In genomic region chr9:129068110-129068509, GRCh38 we compare ENCODE assay signal across 15 cellular contexts. TPM values are rescaled to one million over a fixed set of nuclear protein-coding genes. Genes with fewer than 3 reads are reported as not detected.
DNase-seq lines count a peak whose midpoint lies in the region; ATAC-seq and TF ChIP-seq lines count a peak whose summit lies in the region.
"Had no signal": no experiment of that assay in that cellular context is flagged by ENCODE, and none has a peak within 500 bp of the region (broad histone marks: within the 10 kb centered on the region; RNA-seq: fewer than 3 reads in every experiment).

No MANE protein-coding gene starts in this region.

- dilution Hi-C loops in mammary epithelial cell (cut with HindIII; ENCODE audit: low sequenced_read_pairs), result no loop called here

- ATAC-seq in heart left ventricle (no peak), left cardiac atrium (no peak)
- ATAC-seq in activated naive CD8-positive, alpha-beta T cell treated with anti-CD3 and anti-CD28 coated beads, Interleukin-2, amount 10 ng/mL, durations not matched to agents 7 days and 5 days (ENCODE audit: low read depth), result no peak
- ATAC-seq in stimulated activated naive B cell treated with anti-CD40 and anti-IgM and Interleukin-4, amounts not matched to agents 10 μg/mL and 1 μg/mL and 100 μg/mL, for 72 hours (replicated peaks), result no peak
- ATAC-seq: left colon, Panc1 had no signal

- intact Hi-C loops in heart left ventricle (cut with DNase I) (loop anchor here in 1 of 10 donors (10.0 kb wide), 1 partner anchor 1087 kb away; no protein-coding TSS in a partner anchor), left cardiac atrium (cut with DNase I) (no loop called here), mammary epithelial cell (cut with micrococcal nuclease) (no loop called here)

- CTCF ChIA-PET in mammary epithelial cell (lab: Charles Lee; ENCODE audit: low non-redundant PET), result no interaction called here

- H3K27ac Mint-ChIP-seq in activated naive CD8-positive, alpha-beta T cell treated with anti-CD3 and anti-CD28 coated beads, Interleukin-2, amount 10 ng/mL, durations not matched to agents 7 days and 5 days, result peak overlapping the region; percentile 98
- peak overlapping the region; percentile 93 for H3K27ac Mint-ChIP-seq in stimulated activated naive B cell treated with anti-CD40 and anti-IgM and Interleukin-4, amounts not matched to agents 10 μg/mL and 1 μg/mL and 100 μg/mL, for 72 hours

- H3K4me2 ChIP-seq in mammary epithelial cell (ENCODE audit: insufficient read depth, low read depth, low read length), result no peak overlapping the region

- H4K20me1 ChIP-seq in mammary epithelial cell (ENCODE audit: insufficient read depth, low read length), result no peaks in the 10 kb centered on the region

- no peaks in the 10 kb centered on the region for H3K9me3 Mint-ChIP-seq in activated naive CD8-positive, alpha-beta T cell treated with anti-CD3 and anti-CD28 coated beads, Interleukin-2, amount 10 ng/mL, durations not matched to agents 7 days and 5 days
- H3K9me3 Mint-ChIP-seq in stimulated activated naive B cell treated with anti-CD40 and anti-IgM and Interleukin-4, amounts not matched to agents 10 μg/mL and 1 μg/mL and 100 μg/mL, for 72 hours, result no peaks in the 10 kb centered on the region

- DNase-seq in heart left ventricle, result no peak
- DNase-seq in left cardiac atrium, result no peak
- no peak for DNase-seq in activated naive CD8-positive, alpha-beta T cell treated with anti-CD3 and anti-CD28 coated beads, Interleukin-2, amount 10 ng/mL, durations not matched to agents 7 days and 5 days
- DNase-seq in stimulated activated naive B cell treated with anti-CD40 and anti-IgM and Interleukin-4, amounts not matched to agents 10 μg/mL and 1 μg/mL and 100 μg/mL, for 72 hours, result no peak
- no peak for DNase-seq in mammary epithelial cell
- DNase-seq in C1 segment of cervical spinal cord (lab: John Stamatoyannopoulos, UW), result no peak
- DNase-seq: DMS153, hippocampal formation, left colon, NCI-H2029, NCI-H526 treated with DMSO at 0.1 percent for 48 hours, SW 1271, testis had no signal

- POLR2A ChIA-PET in activated naive CD8-positive, alpha-beta T cell treated with anti-CD3 and anti-CD28 coated beads, Interleukin-2, amount 10 ng/mL, durations not matched to agents 7 days and 5 days (lab: Charles Lee), result interaction anchor here (0.6 to 5.1 kb wide), 6 partner anchors 9 to 343 kb away, joined by 3 to 31 read pairs (median 8); partner anchors contain the start of genes DOLPP1, MIGA2 and SH3GLB2

- peaks cover 25% of the 10 kb centered on the region for H3K4me1 Mint-ChIP-seq in activated naive CD8-positive, alpha-beta T cell treated with anti-CD3 and anti-CD28 coated beads, Interleukin-2, amount 10 ng/mL, durations not matched to agents 7 days and 5 days
- peaks cover 24 to 35% of the 10 kb centered on the region in 2 donors for H3K4me1 Mint-ChIP-seq in stimulated activated naive B cell treated with anti-CD40 and anti-IgM and Interleukin-4, amounts not matched to agents 10 μg/mL and 1 μg/mL and 100 μg/mL, for 72 hours

- H3K36me3 ChIP-seq in heart left ventricle (peaks cover 0 to 68% (median 54%) of the 10 kb centered on the region in 9 donors), mammary epithelial cell (ENCODE audit: insufficient read depth, low read length) (peaks cover 12% of the 10 kb centered on the region)

- H3K4me3 ChIP-seq in heart left ventricle, result no peak overlapping the region
- no peak overlapping the region for H3K4me3 ChIP-seq in mammary epithelial cell (replicated peaks in 1 of 3; ENCODE audit: insufficient read depth in 1 of 3, low read depth in 2 of 3, low read length in 3 of 3)
- H3K4me3 ChIP-seq: testis had no signal

- no peaks in the 10 kb centered on the region for H3K9me3 ChIP-seq in heart left ventricle
- no peaks in the 10 kb centered on the region for H3K9me3 ChIP-seq in mammary epithelial cell (replicated peaks; ENCODE audit: insufficient read depth, low read length)
- H3K9me3 ChIP-seq: testis had no signal

- H3K27me3 Mint-ChIP-seq in activated naive CD8-positive, alpha-beta T cell treated with anti-CD3 and anti-CD28 coated beads, Interleukin-2, amount 10 ng/mL, durations not matched to agents 7 days and 5 days, result no peaks in the 10 kb centered on the region
- H3K27me3 Mint-ChIP-seq in stimulated activated naive B cell treated with anti-CD40 and anti-IgM and Interleukin-4, amounts not matched to agents 10 μg/mL and 1 μg/mL and 100 μg/mL, for 72 hours, result no peaks in the 10 kb centered on the region
- H3K27me3 Mint-ChIP-seq: progenitor cell of endocrine pancreas had no signal

- H3K9ac ChIP-seq in mammary epithelial cell (ENCODE audit: insufficient read depth, low read length), result no peak overlapping the region

- H3K4me3 Mint-ChIP-seq in activated naive CD8-positive, alpha-beta T cell treated with anti-CD3 and anti-CD28 coated beads, Interleukin-2, amount 10 ng/mL, durations not matched to agents 7 days and 5 days, result peak overlapping the region; percentile 81
- peak overlapping the region in 1 of 2 donors; percentile 70 for H3K4me3 Mint-ChIP-seq in stimulated activated naive B cell treated with anti-CD40 and anti-IgM and Interleukin-4, amounts not matched to agents 10 μg/mL and 1 μg/mL and 100 μg/mL, for 72 hours

- in situ Hi-C loops in mammary epithelial cell (cut with MboI; ENCODE audit: low sequenced_read_pairs in 2 of 2), result no loop called here

- TF ChIP-seq POLR2A in heart left ventricle (IDR thresholded peaks at IDR 0.05), result no peak

- no peaks in the 10 kb centered on the region for H3K79me2 ChIP-seq in mammary epithelial cell (ENCODE audit: insufficient read depth, low read length)

- H3K36me3 Mint-ChIP-seq in activated naive CD8-positive, alpha-beta T cell treated with anti-CD3 and anti-CD28 coated beads, Interleukin-2, amount 10 ng/mL, durations not matched to agents 7 days and 5 days, result peaks cover 21% of the 10 kb centered on the region
- H3K36me3 Mint-ChIP-seq in stimulated activated naive B cell treated with anti-CD40 and anti-IgM and Interleukin-4, amounts not matched to agents 10 μg/mL and 1 μg/mL and 100 μg/mL, for 72 hours, result peaks cover 28 to 37% of the 10 kb centered on the region in 2 donors

- peak overlapping the region in 7 of 12 donors; percentile 80 to 91 (median 86) for H3K27ac ChIP-seq in heart left ventricle
- no peak overlapping the region for H3K27ac ChIP-seq in mammary epithelial cell (ENCODE audit: insufficient read depth, low read depth, low read length)
- H3K27ac ChIP-seq: testis had no signal

- H3K27me3 ChIP-seq in heart left ventricle, result no peaks in the 10 kb centered on the region
- no peaks in the 10 kb centered on the region for H3K27me3 ChIP-seq in mammary epithelial cell (ENCODE audit: insufficient read depth, low read length)
- H3K27me3 ChIP-seq: testis had no signal

- WGBS in heart left ventricle, 4 donors, result 86 to 93% (median 90%) methylated on average over 5 to 19 of the region's 19 CpGs
- WGBS in mammary epithelial cell (ENCODE audit: low coverage, missing lambda C conversion rate), result 86% methylated on average over 19 of the region's 19 CpGs

- no peak for TF ChIP-seq CTCF in heart left ventricle (IDR thresholded peaks at IDR 0.05)
- no peak for TF ChIP-seq CTCF in mammary epithelial cell (conservative IDR thresholded peaks at IDR 0.05 in 1 of 2, IDR thresholded peaks at IDR 0.05 in 1 of 2; ENCODE audit: extremely low read depth in 1 of 2, insufficient read depth in 1 of 2, low read depth in 1 of 2, low read length in 2 of 2)

- no peak overlapping the region for H2AFZ ChIP-seq in mammary epithelial cell (ENCODE audit: low read depth, low read length)

- H3K4me1 ChIP-seq in heart left ventricle (peaks cover 0 to 28% (median 11%) of the 10 kb centered on the region in 12 donors), mammary epithelial cell (ENCODE audit: insufficient read depth, low read length) (no peaks in the 10 kb centered on the region)
- H3K4me1 ChIP-seq: testis had no signal

- no TSS peak for BruUV-seq in mammary epithelial cell (replicated peaks; lab: Mats Ljungman, UMichigan)

RNA-seq across cellular contexts. Expression of gene DOLPP1, which starts 12.8 kb away (rescaled TPM):
- total RNA-seq in heart left ventricle (10 to 100 TPM in 1 of 9 donors, 1 to 10 TPM in 8; 3.2 to 10.3 (median 5.8) TPM), left cardiac atrium (1 to 10 TPM; 4.5 to 5.0 TPM), mammary epithelial cell (10 to 100 TPM; 11.3 to 20.1 TPM)
- polyA plus RNA-seq in heart left ventricle (10 to 100 TPM in 1 of 2 donors, 1 to 10 TPM in 1; 3.0 to 11.5 TPM), mammary epithelial cell (16.8 TPM)
- total RNA-seq in activated naive CD8-positive, alpha-beta T cell treated with anti-CD3 and anti-CD28 coated beads, Interleukin-2, amount 10 ng/mL, durations not matched to agents 7 days and 5 days, result 10 to 100 TPM; 17.4 to 21.6 TPM
- 17.3 TPM for polyA minus RNA-seq in mammary epithelial cell

RNA-seq across cellular contexts. Expression of gene MIGA2, which starts 31.7 kb away (rescaled TPM):
- total RNA-seq in heart left ventricle (10 to 100 TPM; 29.2 to 49.5 (median 31.6) TPM), left cardiac atrium (10 to 100 TPM; 31.8 to 36.3 TPM), mammary epithelial cell (10 to 100 TPM; 16.3 to 24.7 TPM)
- polyA plus RNA-seq in heart left ventricle (10 to 100 TPM; 27.7 to 61.3 TPM), mammary epithelial cell (14.3 TPM)
- total RNA-seq in activated naive CD8-positive, alpha-beta T cell treated with anti-CD3 and anti-CD28 coated beads, Interleukin-2, amount 10 ng/mL, durations not matched to agents 7 days and 5 days, result 10 to 100 TPM; 62.1 to 66.0 TPM
- 3.3 TPM for polyA minus RNA-seq in mammary epithelial cell

RNA-seq across cellular contexts. Expression of gene SH3GLB2, which starts 40.0 kb away (rescaled TPM):
- 10 to 100 TPM; 27.3 to 42.7 (median 36.5) TPM for total RNA-seq in heart left ventricle
- polyA plus RNA-seq in heart left ventricle, result 10 to 100 TPM; 29.5 to 33.6 TPM
- 10 to 100 TPM; 35.5 to 39.6 TPM for total RNA-seq in left cardiac atrium
- total RNA-seq in activated naive CD8-positive, alpha-beta T cell treated with anti-CD3 and anti-CD28 coated beads, Interleukin-2, amount 10 ng/mL, durations not matched to agents 7 days and 5 days, result 100 to 1,000 TPM in 1 of 2 experiments, 10 to 100 TPM in 1; 98.7 to 104 TPM
- total RNA-seq in mammary epithelial cell, result 10 to 100 TPM; 48.0 to 54.5 TPM
- 43.3 TPM for polyA plus RNA-seq in mammary epithelial cell
- polyA minus RNA-seq in mammary epithelial cell, result 31.9 TPM

RNA-seq across cellular contexts. Expression of gene CRAT, which starts 42.5 kb away (rescaled TPM):
- total RNA-seq in heart left ventricle (100 to 1,000 TPM in 2 of 9 donors, 10 to 100 TPM in 7; 50.8 to 126 (median 68.2) TPM), left cardiac atrium (10 to 100 TPM; 58.4 to 61.1 TPM), mammary epithelial cell (10 to 100 TPM; 11.1 to 17.7 TPM)
- polyA plus RNA-seq in heart left ventricle (10 to 100 TPM; 37.0 to 64.7 TPM), mammary epithelial cell (2.5 TPM)
- 10 to 100 TPM; 19.5 to 22.7 TPM for total RNA-seq in activated naive CD8-positive, alpha-beta T cell treated with anti-CD3 and anti-CD28 coated beads, Interleukin-2, amount 10 ng/mL, durations not matched to agents 7 days and 5 days
- 0.52 TPM for polyA minus RNA-seq in mammary epithelial cell

RNA-seq across cellular contexts. Expression of gene PTPA, which starts 43.1 kb away (rescaled TPM):
- total RNA-seq in heart left ventricle, result 100 to 1,000 TPM in 8 of 9 donors, 10 to 100 TPM in 1; 96.0 to 212 (median 172) TPM
- polyA plus RNA-seq in heart left ventricle, result 100 to 1,000 TPM; 129 to 211 TPM
- 100 to 1,000 TPM; 113 to 131 TPM for total RNA-seq in left cardiac atrium
- total RNA-seq in activated naive CD8-positive, alpha-beta T cell treated with anti-CD3 and anti-CD28 coated beads, Interleukin-2, amount 10 ng/mL, durations not matched to agents 7 days and 5 days, result 10 to 100 TPM; 88.3 to 91.0 TPM
- 100 to 1,000 TPM in 1 of 2 donors, 10 to 100 TPM in 1; 73.7 to 122 TPM for total RNA-seq in mammary epithelial cell
- 120 TPM for polyA plus RNA-seq in mammary epithelial cell
- 218 TPM for polyA minus RNA-seq in mammary epithelial cell
